Comparison of ENCODE assay signal across 11 cellular contexts in genomic region chr17:59435238-59435637, GRCh38.
DNase-seq lines count a peak whose midpoint lies in the region; ATAC-seq, FAIRE-seq and TF ChIP-seq lines count a peak whose summit lies in the region.
"Had no signal": no experiment of that assay in that cellular context is flagged by ENCODE, and none has a peak within 500 bp of the region (broad histone marks: within the 10 kb centered on the region; RNA-seq: fewer than 3 reads in every experiment).

No MANE protein-coding gene starts in this region.

- no peaks in the 10 kb centered on the region for H3K36me3 Mint-ChIP-seq in stimulated activated memory B cell treated with anti-CD40 and anti-IgM and Interleukin-4, amounts not matched to agents 10 μg/mL and 1 μg/mL and 100 μg/mL, for 72 hours

- peaks cover 29% of the 10 kb centered on the region for H3K4me1 Mint-ChIP-seq in stimulated activated memory B cell treated with anti-CD40 and anti-IgM and Interleukin-4, amounts not matched to agents 10 μg/mL and 1 μg/mL and 100 μg/mL, for 72 hours

- H3K36me3 ChIP-seq in ACC112 (ENCODE audit: insufficient read depth, low read length): no peaks in the 10 kb centered on the region
- H3K36me3 ChIP-seq in adipocyte (ENCODE audit: control insufficient read depth, insufficient read depth, low read length, severe bottlenecking): no peaks in the 10 kb centered on the region
- no peaks in the 10 kb centered on the region for H3K36me3 ChIP-seq in kidney (ENCODE audit: control insufficient read depth in 1 of 2, insufficient read depth in 2 of 2, low read length in 2 of 2)

- no peak overlapping the region for H3K27ac Mint-ChIP-seq in stimulated activated memory B cell treated with anti-CD40 and anti-IgM and Interleukin-4, amounts not matched to agents 10 μg/mL and 1 μg/mL and 100 μg/mL, for 72 hours

- H3K4me1 ChIP-seq in ACC112 (ENCODE audit: control insufficient read depth, insufficient read depth, low read length, unreplicated experiment) (peaks cover 33% of the 10 kb centered on the region), adipocyte (ENCODE audit: control insufficient read depth, insufficient read depth, low read length) (peaks cover 40% of the 10 kb centered on the region), kidney (ENCODE audit: control insufficient read depth in 1 of 2, insufficient read depth in 1 of 2, low read depth in 1 of 2, low read length in 2 of 2) (peaks cover 22 to 26% of the 10 kb centered on the region in 2 donors)

- H3K9me3 ChIP-seq in adipocyte (ENCODE audit: control insufficient read depth, low read length) (no peaks in the 10 kb centered on the region), kidney (ENCODE audit: control insufficient read depth in 1 of 2, low read length in 2 of 2) (no peaks in the 10 kb centered on the region)

- H3K27ac ChIP-seq in ACC112 (ENCODE audit: low read depth, low read length): peak overlapping the region; percentile 93
- H3K27ac ChIP-seq in kidney (ENCODE audit: low read depth in 2 of 2, low read length in 2 of 2): peak overlapping the region; percentile 33 to 41

- TF ChIP-seq CTCF in kidney (IDR thresholded peaks at IDR 0.05; ENCODE audit: borderline replicate concordance, extremely low read depth, insufficient read depth): no peak

- no peak for FAIRE-seq in kidney (lab: Jason Lieb, UNC)

- no peak overlapping the region for H3K4me3 Mint-ChIP-seq in stimulated activated memory B cell treated with anti-CD40 and anti-IgM and Interleukin-4, amounts not matched to agents 10 μg/mL and 1 μg/mL and 100 μg/mL, for 72 hours
- H3K4me3 Mint-ChIP-seq: naive thymus-derived CD8-positive, alpha-beta T cell had no signal

- ATAC-seq in stimulated activated memory B cell treated with anti-CD40 and anti-IgM and Interleukin-4, amounts not matched to agents 10 μg/mL and 1 μg/mL and 100 μg/mL, for 72 hours: no peak
- no peak for ATAC-seq in HG03432 (IDR thresholded peaks at IDR 0.05; ENCODE audit: unreplicated experiment)
- ATAC-seq in HG03095 (IDR thresholded peaks at IDR 0.05; ENCODE audit: unreplicated experiment): no peak

- H3K9ac ChIP-seq in adipocyte (ENCODE audit: low read length): peak overlapping the region; percentile 58
- no peak overlapping the region for H3K9ac ChIP-seq in kidney (ENCODE audit: low read length in 2 of 2)

- intact Hi-C loops in kidney (cut with DNase I): no loop called here

- no peaks in the 10 kb centered on the region for H3K27me3 Mint-ChIP-seq in stimulated activated memory B cell treated with anti-CD40 and anti-IgM and Interleukin-4, amounts not matched to agents 10 μg/mL and 1 μg/mL and 100 μg/mL, for 72 hours

- DNase-seq in HS-5 (ENCODE audit: low read depth) (peak; percentile 78), adipocyte (ENCODE audit: low read depth) (peak; percentile 95), kidney (no peak), NCI-H1092 treated with DMSO at 0.1 percent for 48 hours (lab: John Stamatoyannopoulos, UW) (no peak)
- DNase-seq: DMS79 treated with DMSO at 0.1 percent for 48 hours; naive thymus-derived CD8-positive, alpha-beta T cell; NCI-H446 treated with DMSO at 0.1 percent for 48 hours had no signal

- no peaks in the 10 kb centered on the region for H3K79me2 ChIP-seq in ACC112 (ENCODE audit: control insufficient read depth, insufficient read depth, low read length, unreplicated experiment)

- H2AFZ ChIP-seq in ACC112 (ENCODE audit: low read length, unreplicated experiment): peak overlapping the region; percentile 88

- H3K27me3 ChIP-seq in ACC112 (ENCODE audit: insufficient read depth, low read length) (no peaks in the 10 kb centered on the region), adipocyte (replicated peaks; ENCODE audit: control insufficient read depth, insufficient read depth, low read length) (no peaks in the 10 kb centered on the region)

- H3K4me3 ChIP-seq in ACC112 (ENCODE audit: low read depth, low read length): peak overlapping the region; percentile 57
- H3K4me3 ChIP-seq in adipocyte (ENCODE audit: low read length): peak overlapping the region; percentile 8
- H3K4me3 ChIP-seq in kidney (ENCODE audit: low read length in 2 of 2): no peak overlapping the region

- peaks cover 9% of the 10 kb centered on the region for H3K9me3 Mint-ChIP-seq in stimulated activated memory B cell treated with anti-CD40 and anti-IgM and Interleukin-4, amounts not matched to agents 10 μg/mL and 1 μg/mL and 100 μg/mL, for 72 hours

Comparison
In these comparisons a context has a peak if more than half of its experiments do, and no peak if none do; other contexts are left out.
1. H3K4me3 ChIP-seq: peak in ACC112 (single experiment) and adipocyte (single experiment); none in kidney (0 of 2).
2. DNase-seq: peak in HS-5 (single experiment) and adipocyte (single experiment); none in kidney (single experiment) and NCI-H1092 treated with DMSO at 0.1 percent for 48 hours (single experiment).